ENCODE assay signal across 1 cellular context in the genomic region with DNA sequence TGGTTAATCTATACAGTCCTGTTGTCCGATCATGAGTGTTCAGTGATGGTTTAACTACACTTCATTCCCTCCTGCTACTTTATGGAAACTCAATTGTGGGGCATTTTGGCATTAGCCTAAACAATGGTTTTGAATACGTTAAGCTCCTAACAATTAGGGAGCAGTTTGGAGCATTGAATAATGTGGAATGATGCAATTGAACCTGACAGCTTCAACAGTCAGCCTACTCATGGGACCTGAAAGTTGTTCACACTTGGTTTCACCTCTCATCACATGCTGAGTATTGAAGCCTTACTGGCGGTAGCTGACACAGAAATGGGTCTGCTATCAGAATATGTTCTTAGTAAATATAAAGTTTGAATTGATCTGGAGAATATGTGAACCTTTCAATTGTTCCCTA.
A peak's percentile ranks its signal among the peaks of the same experiment; 100 is the strongest.
TF ChIP-seq lines count a peak whose summit lies in the region.

No MANE protein-coding gene starts in this region.

TF ChIP-seq in H1, 55 proteins besides CTCF, POLR2A, EP300 and RAD21 (continued from another document):
- TF ChIP-seq, protein P1, sequence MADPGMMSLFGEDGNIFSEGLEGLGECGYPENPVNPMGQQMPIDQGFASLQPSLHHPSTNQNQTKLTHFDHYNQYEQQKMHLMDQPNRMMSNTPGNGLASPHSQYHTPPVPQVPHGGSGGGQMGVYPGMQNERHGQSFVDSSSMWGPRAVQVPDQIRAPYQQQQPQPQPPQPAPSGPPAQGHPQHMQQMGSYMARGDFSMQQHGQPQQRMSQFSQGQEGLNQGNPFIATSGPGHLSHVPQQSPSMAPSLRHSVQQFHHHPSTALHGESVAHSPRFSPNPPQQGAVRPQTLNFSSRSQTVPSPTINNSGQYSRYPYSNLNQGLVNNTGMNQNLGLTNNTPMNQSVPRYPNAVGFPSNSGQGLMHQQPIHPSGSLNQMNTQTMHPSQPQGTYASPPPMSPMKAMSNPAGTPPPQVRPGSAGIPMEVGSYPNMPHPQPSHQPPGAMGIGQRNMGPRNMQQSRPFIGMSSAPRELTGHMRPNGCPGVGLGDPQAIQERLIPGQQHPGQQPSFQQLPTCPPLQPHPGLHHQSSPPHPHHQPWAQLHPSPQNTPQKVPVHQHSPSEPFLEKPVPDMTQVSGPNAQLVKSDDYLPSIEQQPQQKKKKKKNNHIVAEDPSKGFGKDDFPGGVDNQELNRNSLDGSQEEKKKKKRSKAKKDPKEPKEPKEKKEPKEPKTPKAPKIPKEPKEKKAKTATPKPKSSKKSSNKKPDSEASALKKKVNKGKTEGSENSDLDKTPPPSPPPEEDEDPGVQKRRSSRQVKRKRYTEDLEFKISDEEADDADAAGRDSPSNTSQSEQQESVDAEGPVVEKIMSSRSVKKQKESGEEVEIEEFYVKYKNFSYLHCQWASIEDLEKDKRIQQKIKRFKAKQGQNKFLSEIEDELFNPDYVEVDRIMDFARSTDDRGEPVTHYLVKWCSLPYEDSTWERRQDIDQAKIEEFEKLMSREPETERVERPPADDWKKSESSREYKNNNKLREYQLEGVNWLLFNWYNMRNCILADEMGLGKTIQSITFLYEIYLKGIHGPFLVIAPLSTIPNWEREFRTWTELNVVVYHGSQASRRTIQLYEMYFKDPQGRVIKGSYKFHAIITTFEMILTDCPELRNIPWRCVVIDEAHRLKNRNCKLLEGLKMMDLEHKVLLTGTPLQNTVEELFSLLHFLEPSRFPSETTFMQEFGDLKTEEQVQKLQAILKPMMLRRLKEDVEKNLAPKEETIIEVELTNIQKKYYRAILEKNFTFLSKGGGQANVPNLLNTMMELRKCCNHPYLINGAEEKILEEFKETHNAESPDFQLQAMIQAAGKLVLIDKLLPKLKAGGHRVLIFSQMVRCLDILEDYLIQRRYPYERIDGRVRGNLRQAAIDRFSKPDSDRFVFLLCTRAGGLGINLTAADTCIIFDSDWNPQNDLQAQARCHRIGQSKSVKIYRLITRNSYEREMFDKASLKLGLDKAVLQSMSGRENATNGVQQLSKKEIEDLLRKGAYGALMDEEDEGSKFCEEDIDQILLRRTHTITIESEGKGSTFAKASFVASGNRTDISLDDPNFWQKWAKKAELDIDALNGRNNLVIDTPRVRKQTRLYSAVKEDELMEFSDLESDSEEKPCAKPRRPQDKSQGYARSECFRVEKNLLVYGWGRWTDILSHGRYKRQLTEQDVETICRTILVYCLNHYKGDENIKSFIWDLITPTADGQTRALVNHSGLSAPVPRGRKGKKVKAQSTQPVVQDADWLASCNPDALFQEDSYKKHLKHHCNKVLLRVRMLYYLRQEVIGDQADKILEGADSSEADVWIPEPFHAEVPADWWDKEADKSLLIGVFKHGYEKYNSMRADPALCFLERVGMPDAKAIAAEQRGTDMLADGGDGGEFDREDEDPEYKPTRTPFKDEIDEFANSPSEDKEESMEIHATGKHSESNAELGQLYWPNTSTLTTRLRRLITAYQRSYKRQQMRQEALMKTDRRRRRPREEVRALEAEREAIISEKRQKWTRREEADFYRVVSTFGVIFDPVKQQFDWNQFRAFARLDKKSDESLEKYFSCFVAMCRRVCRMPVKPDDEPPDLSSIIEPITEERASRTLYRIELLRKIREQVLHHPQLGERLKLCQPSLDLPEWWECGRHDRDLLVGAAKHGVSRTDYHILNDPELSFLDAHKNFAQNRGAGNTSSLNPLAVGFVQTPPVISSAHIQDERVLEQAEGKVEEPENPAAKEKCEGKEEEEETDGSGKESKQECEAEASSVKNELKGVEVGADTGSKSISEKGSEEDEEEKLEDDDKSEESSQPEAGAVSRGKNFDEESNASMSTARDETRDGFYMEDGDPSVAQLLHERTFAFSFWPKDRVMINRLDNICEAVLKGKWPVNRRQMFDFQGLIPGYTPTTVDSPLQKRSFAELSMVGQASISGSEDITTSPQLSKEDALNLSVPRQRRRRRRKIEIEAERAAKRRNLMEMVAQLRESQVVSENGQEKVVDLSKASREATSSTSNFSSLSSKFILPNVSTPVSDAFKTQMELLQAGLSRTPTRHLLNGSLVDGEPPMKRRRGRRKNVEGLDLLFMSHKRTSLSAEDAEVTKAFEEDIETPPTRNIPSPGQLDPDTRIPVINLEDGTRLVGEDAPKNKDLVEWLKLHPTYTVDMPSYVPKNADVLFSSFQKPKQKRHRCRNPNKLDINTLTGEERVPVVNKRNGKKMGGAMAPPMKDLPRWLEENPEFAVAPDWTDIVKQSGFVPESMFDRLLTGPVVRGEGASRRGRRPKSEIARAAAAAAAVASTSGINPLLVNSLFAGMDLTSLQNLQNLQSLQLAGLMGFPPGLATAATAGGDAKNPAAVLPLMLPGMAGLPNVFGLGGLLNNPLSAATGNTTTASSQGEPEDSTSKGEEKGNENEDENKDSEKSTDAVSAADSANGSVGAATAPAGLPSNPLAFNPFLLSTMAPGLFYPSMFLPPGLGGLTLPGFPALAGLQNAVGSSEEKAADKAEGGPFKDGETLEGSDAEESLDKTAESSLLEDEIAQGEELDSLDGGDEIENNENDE (IDR thresholded peaks at IDR 0.05; ENCODE audit: insufficient replicate concordance, low read length): peak; percentile 62
- TF ChIP-seq HDAC6 (IDR thresholded peaks at IDR 0.05; ENCODE audit: low read depth, low read length): no peak
- no peak for TF ChIP-seq POLR2AphosphoS5 (IDR thresholded peaks at IDR 0.05; ENCODE audit: low read depth, low read length)
- TF ChIP-seq CEBPB (IDR thresholded peaks at IDR 0.05; ENCODE audit: low read depth, low read length): peak; percentile 95
- TF ChIP-seq, protein P2, sequence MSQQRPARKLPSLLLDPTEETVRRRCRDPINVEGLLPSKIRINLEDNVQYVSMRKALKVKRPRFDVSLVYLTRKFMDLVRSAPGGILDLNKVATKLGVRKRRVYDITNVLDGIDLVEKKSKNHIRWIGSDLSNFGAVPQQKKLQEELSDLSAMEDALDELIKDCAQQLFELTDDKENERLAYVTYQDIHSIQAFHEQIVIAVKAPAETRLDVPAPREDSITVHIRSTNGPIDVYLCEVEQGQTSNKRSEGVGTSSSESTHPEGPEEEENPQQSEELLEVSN (IDR thresholded peaks at IDR 0.05): peak; percentile 44; the same call in 1 of the 2 replicates
- TF ChIP-seq, protein P3, sequence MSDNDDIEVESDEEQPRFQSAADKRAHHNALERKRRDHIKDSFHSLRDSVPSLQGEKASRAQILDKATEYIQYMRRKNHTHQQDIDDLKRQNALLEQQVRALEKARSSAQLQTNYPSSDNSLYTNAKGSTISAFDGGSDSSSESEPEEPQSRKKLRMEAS (IDR thresholded peaks at IDR 0.05): peak; percentile 51; the same call in 1 of the 2 replicates
- TF ChIP-seq JUND (IDR thresholded peaks at IDR 0.05; ENCODE audit: low read length): peak; percentile 81
